In the genomic region with DNA sequence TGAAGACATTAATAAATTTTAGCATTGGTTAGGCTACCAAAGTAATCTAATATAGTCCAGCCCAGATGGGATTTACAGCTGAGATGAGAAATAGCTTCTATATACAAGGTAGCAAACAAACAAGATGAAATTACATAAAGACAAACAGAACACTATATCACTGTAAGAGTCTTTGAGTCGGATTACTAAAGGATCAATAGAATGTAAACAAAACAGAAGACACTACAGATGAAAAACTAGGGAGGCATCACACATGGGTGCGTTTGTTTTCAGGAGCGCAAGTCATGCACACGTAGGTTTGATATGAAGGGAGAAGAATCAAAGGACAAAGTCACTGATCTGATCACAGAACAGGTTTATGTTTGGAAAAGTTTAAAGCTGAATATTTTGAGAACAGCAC, we compare ENCODE assay signal across 1 cellular context.
A peak's percentile ranks its signal among the peaks of the same experiment; 100 is the strongest.
TF ChIP-seq lines count a peak whose summit lies in the region.

No MANE protein-coding gene starts in this region.

TF ChIP-seq in HepG2, 621 proteins besides CTCF, POLR2A, EP300 and RAD21:
- TF ChIP-seq, protein P1, sequence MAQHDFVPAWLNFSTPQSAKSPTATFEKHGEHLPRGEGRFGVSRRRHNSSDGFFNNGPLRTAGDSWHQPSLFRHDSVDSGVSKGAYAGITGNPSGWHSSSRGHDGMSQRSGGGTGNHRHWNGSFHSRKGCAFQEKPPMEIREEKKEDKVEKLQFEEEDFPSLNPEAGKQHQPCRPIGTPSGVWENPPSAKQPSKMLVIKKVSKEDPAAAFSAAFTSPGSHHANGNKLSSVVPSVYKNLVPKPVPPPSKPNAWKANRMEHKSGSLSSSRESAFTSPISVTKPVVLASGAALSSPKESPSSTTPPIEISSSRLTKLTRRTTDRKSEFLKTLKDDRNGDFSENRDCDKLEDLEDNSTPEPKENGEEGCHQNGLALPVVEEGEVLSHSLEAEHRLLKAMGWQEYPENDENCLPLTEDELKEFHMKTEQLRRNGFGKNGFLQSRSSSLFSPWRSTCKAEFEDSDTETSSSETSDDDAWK (CRISPR knock-in tag; IDR thresholded peaks at IDR 0.05): no peak
- TF ChIP-seq, protein P2, sequence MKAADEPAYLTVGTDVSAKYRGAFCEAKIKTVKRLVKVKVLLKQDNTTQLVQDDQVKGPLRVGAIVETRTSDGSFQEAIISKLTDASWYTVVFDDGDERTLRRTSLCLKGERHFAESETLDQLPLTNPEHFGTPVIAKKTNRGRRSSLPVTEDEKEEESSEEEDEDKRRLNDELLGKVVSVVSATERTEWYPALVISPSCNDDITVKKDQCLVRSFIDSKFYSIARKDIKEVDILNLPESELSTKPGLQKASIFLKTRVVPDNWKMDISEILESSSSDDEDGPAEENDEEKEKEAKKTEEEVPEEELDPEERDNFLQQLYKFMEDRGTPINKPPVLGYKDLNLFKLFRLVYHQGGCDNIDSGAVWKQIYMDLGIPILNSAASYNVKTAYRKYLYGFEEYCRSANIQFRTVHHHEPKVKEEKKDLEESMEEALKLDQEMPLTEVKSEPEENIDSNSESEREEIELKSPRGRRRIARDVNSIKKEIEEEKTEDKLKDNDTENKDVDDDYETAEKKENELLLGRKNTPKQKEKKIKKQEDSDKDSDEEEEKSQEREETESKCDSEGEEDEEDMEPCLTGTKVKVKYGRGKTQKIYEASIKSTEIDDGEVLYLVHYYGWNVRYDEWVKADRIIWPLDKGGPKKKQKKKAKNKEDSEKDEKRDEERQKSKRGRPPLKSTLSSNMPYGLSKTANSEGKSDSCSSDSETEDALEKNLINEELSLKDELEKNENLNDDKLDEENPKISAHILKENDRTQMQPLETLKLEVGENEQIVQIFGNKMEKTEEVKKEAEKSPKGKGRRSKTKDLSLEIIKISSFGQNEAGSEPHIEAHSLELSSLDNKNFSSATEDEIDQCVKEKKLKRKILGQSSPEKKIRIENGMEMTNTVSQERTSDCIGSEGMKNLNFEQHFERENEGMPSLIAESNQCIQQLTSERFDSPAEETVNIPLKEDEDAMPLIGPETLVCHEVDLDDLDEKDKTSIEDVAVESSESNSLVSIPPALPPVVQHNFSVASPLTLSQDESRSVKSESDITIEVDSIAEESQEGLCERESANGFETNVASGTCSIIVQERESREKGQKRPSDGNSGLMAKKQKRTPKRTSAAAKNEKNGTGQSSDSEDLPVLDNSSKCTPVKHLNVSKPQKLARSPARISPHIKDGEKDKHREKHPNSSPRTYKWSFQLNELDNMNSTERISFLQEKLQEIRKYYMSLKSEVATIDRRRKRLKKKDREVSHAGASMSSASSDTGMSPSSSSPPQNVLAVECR (CRISPR knock-in tag; IDR thresholded peaks at IDR 0.05; ENCODE audit: borderline replicate concordance): no peak
- TF ChIP-seq, protein P3, sequence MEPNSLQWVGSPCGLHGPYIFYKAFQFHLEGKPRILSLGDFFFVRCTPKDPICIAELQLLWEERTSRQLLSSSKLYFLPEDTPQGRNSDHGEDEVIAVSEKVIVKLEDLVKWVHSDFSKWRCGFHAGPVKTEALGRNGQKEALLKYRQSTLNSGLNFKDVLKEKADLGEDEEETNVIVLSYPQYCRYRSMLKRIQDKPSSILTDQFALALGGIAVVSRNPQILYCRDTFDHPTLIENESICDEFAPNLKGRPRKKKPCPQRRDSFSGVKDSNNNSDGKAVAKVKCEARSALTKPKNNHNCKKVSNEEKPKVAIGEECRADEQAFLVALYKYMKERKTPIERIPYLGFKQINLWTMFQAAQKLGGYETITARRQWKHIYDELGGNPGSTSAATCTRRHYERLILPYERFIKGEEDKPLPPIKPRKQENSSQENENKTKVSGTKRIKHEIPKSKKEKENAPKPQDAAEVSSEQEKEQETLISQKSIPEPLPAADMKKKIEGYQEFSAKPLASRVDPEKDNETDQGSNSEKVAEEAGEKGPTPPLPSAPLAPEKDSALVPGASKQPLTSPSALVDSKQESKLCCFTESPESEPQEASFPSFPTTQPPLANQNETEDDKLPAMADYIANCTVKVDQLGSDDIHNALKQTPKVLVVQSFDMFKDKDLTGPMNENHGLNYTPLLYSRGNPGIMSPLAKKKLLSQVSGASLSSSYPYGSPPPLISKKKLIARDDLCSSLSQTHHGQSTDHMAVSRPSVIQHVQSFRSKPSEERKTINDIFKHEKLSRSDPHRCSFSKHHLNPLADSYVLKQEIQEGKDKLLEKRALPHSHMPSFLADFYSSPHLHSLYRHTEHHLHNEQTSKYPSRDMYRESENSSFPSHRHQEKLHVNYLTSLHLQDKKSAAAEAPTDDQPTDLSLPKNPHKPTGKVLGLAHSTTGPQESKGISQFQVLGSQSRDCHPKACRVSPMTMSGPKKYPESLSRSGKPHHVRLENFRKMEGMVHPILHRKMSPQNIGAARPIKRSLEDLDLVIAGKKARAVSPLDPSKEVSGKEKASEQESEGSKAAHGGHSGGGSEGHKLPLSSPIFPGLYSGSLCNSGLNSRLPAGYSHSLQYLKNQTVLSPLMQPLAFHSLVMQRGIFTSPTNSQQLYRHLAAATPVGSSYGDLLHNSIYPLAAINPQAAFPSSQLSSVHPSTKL (CRISPR knock-in tag; IDR thresholded peaks at IDR 0.05): 0 out of 2 replicates have a peak, but pooled peaks have one; percentile 25
- TF ChIP-seq, protein P4, sequence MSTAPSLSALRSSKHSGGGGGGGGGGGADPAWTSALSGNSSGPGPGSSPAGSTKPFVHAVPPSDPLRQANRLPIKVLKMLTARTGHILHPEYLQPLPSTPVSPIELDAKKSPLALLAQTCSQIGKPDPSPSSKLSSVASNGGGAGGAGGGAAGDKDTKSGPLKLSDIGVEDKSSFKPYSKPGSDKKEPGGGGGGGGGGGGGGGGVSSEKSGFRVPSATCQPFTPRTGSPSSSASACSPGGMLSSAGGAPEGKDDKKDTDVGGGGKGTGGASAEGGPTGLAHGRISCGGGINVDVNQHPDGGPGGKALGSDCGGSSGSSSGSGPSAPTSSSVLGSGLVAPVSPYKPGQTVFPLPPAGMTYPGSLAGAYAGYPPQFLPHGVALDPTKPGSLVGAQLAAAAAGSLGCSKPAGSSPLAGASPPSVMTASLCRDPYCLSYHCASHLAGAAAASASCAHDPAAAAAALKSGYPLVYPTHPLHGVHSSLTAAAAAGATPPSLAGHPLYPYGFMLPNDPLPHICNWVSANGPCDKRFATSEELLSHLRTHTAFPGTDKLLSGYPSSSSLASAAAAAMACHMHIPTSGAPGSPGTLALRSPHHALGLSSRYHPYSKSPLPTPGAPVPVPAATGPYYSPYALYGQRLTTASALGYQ (CRISPR knock-in tag; IDR thresholded peaks at IDR 0.05): no peak
- TF ChIP-seq SOX6 (IDR thresholded peaks at IDR 0.05) (no peak), SOX6 (CRISPR knock-in tag; IDR thresholded peaks at IDR 0.05) (0 out of 2 replicates have a peak, but pooled peaks have one; percentile 11), NR2F6 (IDR thresholded peaks at IDR 0.05) (no peak), NR2F6 (CRISPR knock-in tag; IDR thresholded peaks at IDR 0.05) (no peak), GATAD2A (CRISPR knock-in tag; IDR thresholded peaks at IDR 0.05) (peak; percentile 68; the same call in 1 of the 2 replicates), ZNF629 (CRISPR knock-in tag; conservative IDR thresholded peaks at IDR 0.05) (no peak), FOXA3 (CRISPR knock-in tag; IDR thresholded peaks at IDR 0.05) (peak; percentile 54), ZBTB21 (CRISPR knock-in tag; IDR thresholded peaks at IDR 0.05) (no peak)
- TF ChIP-seq, protein P5, sequence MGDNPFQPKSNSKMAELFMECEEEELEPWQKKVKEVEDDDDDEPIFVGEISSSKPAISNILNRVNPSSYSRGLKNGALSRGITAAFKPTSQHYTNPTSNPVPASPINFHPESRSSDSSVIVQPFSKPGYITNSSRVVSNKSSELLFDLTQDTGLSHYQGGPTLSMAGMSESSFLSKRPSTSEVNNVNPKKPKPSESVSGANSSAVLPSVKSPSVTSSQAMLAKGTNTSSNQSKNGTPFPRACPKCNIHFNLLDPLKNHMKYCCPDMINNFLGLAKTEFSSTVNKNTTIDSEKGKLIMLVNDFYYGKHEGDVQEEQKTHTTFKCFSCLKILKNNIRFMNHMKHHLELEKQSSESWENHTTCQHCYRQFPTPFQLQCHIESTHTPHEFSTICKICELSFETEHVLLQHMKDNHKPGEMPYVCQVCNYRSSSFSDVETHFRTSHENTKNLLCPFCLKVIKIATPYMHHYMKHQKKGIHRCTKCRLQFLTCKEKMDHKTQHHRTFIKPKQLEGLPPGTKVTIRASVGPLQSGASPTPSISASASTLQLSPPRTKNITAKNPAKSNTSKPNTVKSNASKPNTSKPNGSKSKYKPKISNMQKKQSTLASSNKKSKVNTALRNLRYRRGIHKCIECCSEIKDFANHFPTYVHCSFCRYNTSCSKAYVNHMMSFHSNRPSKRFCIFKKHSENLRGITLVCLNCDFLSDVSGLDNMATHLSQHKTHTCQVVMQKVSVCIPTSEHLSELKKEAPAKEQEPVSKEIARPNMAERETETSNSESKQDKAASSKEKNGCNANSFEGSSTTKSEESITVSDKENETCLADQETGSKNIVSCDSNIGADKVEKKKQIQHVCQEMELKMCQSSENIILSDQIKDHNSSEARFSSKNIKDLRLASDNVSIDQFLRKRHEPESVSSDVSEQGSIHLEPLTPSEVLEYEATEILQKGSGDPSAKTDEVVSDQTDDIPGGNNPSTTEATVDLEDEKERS (CRISPR knock-in tag; IDR thresholded peaks at IDR 0.05): no peak
